8 cellular contexts compared by ENCODE assay signal in the genomic region with DNA sequence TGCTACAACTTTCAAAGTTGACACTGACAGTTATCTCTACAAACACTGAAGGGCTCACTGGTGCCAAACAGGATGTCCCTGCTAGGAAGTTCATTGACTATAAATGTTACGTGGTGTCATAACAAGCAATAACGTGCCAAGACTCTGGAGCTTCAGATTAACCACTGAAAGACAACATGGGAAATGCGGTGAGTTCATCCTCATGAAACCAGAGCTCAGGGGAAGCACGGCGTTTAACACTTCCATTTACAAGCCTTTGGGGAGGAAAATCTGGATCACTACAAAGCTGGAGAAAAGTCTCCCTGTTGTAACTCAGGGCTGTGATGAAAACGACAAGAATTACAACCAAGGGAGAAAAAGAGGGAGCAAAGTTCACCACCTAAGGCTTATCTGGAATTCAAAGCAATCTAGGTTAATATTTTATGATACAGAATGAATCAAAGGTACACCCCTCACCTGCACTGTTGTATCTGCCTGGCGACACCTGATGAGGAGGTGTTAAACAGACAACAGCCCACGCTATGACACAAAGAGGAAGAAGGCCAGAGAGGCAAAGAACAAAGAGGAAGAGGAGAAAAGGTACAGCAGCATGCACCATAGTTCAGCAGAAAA. TPM values are rescaled to one million over a fixed set of nuclear protein-coding genes. Genes with fewer than 3 reads are reported as not detected.
A peak's percentile ranks its signal among the peaks of the same experiment; 100 is the strongest.
DNase-seq lines count a peak whose midpoint lies in the region; ATAC-seq and TF ChIP-seq lines count a peak whose summit lies in the region.

No MANE protein-coding gene starts in this region.

- H3K4me1 ChIP-seq in DOHH2 (ENCODE audit: control insufficient read depth, low read length): peaks cover 35% of the 10 kb centered on the region
- peaks cover 0 to 31% (median 1%) of the 10 kb centered on the region in 4 donors for H3K4me1 ChIP-seq in Peyer's patch
- peaks cover 5 to 43% (median 32%) of the 10 kb centered on the region in 9 donors for H3K4me1 ChIP-seq in heart right ventricle

- H3K9me3 ChIP-seq in DOHH2 (ENCODE audit: control insufficient read depth, insufficient read depth, low read length) (no peaks in the 10 kb centered on the region), Peyer's patch (no peaks in the 10 kb centered on the region), heart right ventricle (no peaks in the 10 kb centered on the region)

- peak in 2 of 3 donors; percentile 54 to 77 for DNase-seq in Peyer's patch
- DNase-seq in heart right ventricle: peak in 1 of 2 donors; percentile 69
- no peak for DNase-seq in activated gamma-delta T cell treated with Interleukin-2 at 50 U/mL for 16 hours
- DNase-seq in NAMALWA (ENCODE audit: low spot score): no peak
- no peak for DNase-seq in foreskin melanocyte
- DNase-seq in NCI-H146 treated with DMSO at 0.1 percent for 48 hours (lab: John Stamatoyannopoulos, UW; ENCODE audit: unreplicated experiment): no peak

- H3K36me3 ChIP-seq in DOHH2 (ENCODE audit: control insufficient read depth, low read length) (peaks cover 42% of the 10 kb centered on the region), Peyer's patch (no peaks in the 10 kb centered on the region), heart right ventricle (peaks cover 0 to 26% (median 0%) of the 10 kb centered on the region in 9 donors)

- intact Hi-C loops in heart right ventricle (cut with DNase I): loop anchor here (2.0 to 10.0 kb wide), 16 partner anchors 154 to 1109 kb away; partner anchors contain the start of genes EIF4E3 (in 1 of the 10) and RYBP (in 1 of the 10)

- H3K79me2 ChIP-seq in DOHH2 (ENCODE audit: control insufficient read depth, low read length): peaks cover 3% of the 10 kb centered on the region; the same call in 1 of the 2 replicates

- 23 to 32% methylated on average over 8 of the region's 8 CpGs for WGBS in heart right ventricle, 2 donors

- H3F3A ChIP-seq in DOHH2 (ENCODE audit: control insufficient read depth, insufficient read depth): no peaks in the 10 kb centered on the region

- TF ChIP-seq CTCF in DOHH2 (IDR thresholded peaks at IDR 0.05; ENCODE audit: low read depth, low read length, poor library complexity, severe bottlenecking) (no peak), Peyer's patch (IDR thresholded peaks at IDR 0.05) (no peak), heart right ventricle (IDR thresholded peaks at IDR 0.05) (no peak)

- ATAC-seq in HG02610 (IDR thresholded peaks at IDR 0.05; ENCODE audit: unreplicated experiment) (peak; percentile 31), heart right ventricle (peak; percentile 82 to 95 (median 91))

- H3K4me3 ChIP-seq in DOHH2 (ENCODE audit: low read length) (no peak overlapping the region), Peyer's patch (peak overlapping the region in 2 of 4 donors; percentile 23 to 32), heart right ventricle (peak overlapping the region in 2 of 10 donors; percentile 2 to 19)

- H3K27me3 ChIP-seq in DOHH2 (ENCODE audit: control insufficient read depth, low read length) (no peaks in the 10 kb centered on the region), Peyer's patch (no peaks in the 10 kb centered on the region), heart right ventricle (no peaks in the 10 kb centered on the region)

- H3K9me2 ChIP-seq in DOHH2 (replicated peaks; ENCODE audit: control insufficient read depth, low read length): no peaks in the 10 kb centered on the region

- H4K20me1 ChIP-seq in DOHH2 (ENCODE audit: control insufficient read depth, insufficient read depth, low read depth, low read length): peaks cover 4% of the 10 kb centered on the region; the same call in 1 of the 2 replicates

- H3K27ac ChIP-seq in DOHH2 (ENCODE audit: low read depth, low read length) (no peak overlapping the region), Peyer's patch (peak overlapping the region in 3 of 4 donors; percentile 60 to 82 (median 70)), heart right ventricle (peak overlapping the region in 7 of 10 donors; percentile 12 to 57 (median 49))

- peak overlapping the region; percentile 43; the same call in 1 of the 2 replicates for H3K4me2 ChIP-seq in DOHH2 (ENCODE audit: low read length)

- no peak for TF ChIP-seq POLR2A in Peyer's patch (IDR thresholded peaks at IDR 0.05)

RNA-seq across cellular contexts. Expression of gene SHQ1, which starts 27.0 kb away (rescaled TPM):
- total RNA-seq in Peyer's patch: 100 to 1,000 TPM in 1 of 4 donors, 10 to 100 TPM in 3; 11.0 to 105 (median 13.4) TPM
- total RNA-seq in heart right ventricle: 10 to 100 TPM; 13.9 to 24.0 (median 19.7) TPM
- polyA plus RNA-seq in heart right ventricle: 10 to 100 TPM in 1 of 2 donors, 1 to 10 TPM in 1; 8.0 to 14.3 TPM

Comparison
In these comparisons a context has a peak if more than half of its experiments do, and no peak if none do; other contexts are left out.
1. DNase-seq: peak in Peyer's patch (2 of 3); none in activated gamma-delta T cell treated with Interleukin-2 at 50 U/mL for 16 hours (single experiment), NAMALWA (single experiment), foreskin melanocyte (single experiment) and NCI-H146 treated with DMSO at 0.1 percent for 48 hours (single experiment).